In the genomic region with DNA sequence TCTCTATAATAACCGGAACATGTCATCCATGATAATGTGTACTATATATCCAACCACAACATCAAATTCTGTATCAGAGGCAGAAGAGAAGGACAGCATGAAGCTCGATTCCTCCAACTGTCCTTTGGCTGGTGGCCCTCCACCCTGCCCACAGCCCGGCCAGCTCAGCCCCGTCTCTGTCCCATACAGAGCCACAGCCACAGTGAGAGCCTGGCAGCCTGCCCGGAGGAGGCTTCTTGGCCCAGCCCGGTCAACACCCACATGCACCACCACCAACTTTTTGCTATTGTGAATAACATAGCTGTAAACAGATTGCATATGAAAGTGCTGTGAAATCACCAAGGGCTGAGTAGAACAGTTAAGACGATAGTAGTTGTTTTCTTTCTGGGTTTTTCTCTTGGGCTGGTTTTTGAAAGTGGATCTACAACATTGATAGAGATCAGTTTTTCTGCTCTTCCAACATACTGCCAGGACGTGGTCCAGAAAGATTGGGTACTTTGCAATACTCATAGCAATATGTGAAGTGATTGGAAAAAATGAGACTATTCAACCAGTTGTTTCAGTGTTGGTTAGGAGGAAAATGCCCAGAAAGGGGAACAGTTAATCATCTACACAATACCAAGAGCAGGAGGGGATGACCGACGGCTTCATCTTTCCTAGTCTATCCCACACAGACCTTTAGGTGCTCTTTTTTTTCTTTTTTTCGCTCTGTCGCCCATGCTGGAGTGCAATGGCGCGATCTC, we compare ENCODE assay signal across 1 cellular context.
TF ChIP-seq lines count a peak whose summit lies in the region.

No MANE protein-coding gene starts in this region.

TF ChIP-seq in GM12878, 131 proteins besides CTCF, POLR2A, EP300 and RAD21 (continues in another document):
- TF ChIP-seq FOXM1 (IDR thresholded peaks at IDR 0.05; ENCODE audit: low read depth, low read length) (no peak), CUX1 (IDR thresholded peaks at IDR 0.05; ENCODE audit: insufficient replicate concordance, low read depth, low read length) (no peak), PML (IDR thresholded peaks at IDR 0.05; ENCODE audit: low read length) (no peak), ATF2 (IDR thresholded peaks at IDR 0.05; ENCODE audit: low read length) (peak; percentile 39; the same call in 1 of the 2 replicates), ASH2L (IDR thresholded peaks at IDR 0.05; ENCODE audit: borderline replicate concordance, low read depth) (no peak), CREB1 (IDR thresholded peaks at IDR 0.05; ENCODE audit: low read depth) (0 out of 2 replicates have a peak, but pooled peaks have one; percentile 12), TARDBP (IDR thresholded peaks at IDR 0.05; ENCODE audit: borderline replicate concordance) (no peak), STAT3 (IDR thresholded peaks at IDR 0.05; ENCODE audit: low read depth, low read length) (no peak), HSF1 (IDR thresholded peaks at IDR 0.05; ENCODE audit: low read depth, low read length) (no peak), ZNF622 (IDR thresholded peaks at IDR 0.05) (no peak), NFYA (IDR thresholded peaks at IDR 0.05; ENCODE audit: borderline replicate concordance, low read depth, low read length) (no peak), MYC (IDR thresholded peaks at IDR 0.05; ENCODE audit: insufficient read depth, insufficient read length, insufficient replicate concordance, low read length, severe bottlenecking) (no peak), HDGF (IDR thresholded peaks at IDR 0.05) (no peak), DPF2 (IDR thresholded peaks at IDR 0.05) (peak; percentile 68), CEBPB (IDR thresholded peaks at IDR 0.05; ENCODE audit: borderline replicate concordance in 1 of 2, low read depth in 2 of 2, low read length in 2 of 2) (no peak), SUPT20H (IDR thresholded peaks at IDR 0.05; ENCODE audit: borderline replicate concordance, control insufficient read depth, low read depth, low read length) (no peak), CHD1 (IDR thresholded peaks at IDR 0.05; ENCODE audit: low read depth, low read length) (no peak), ZSCAN29 (IDR thresholded peaks at IDR 0.05) (no peak), MEF2A (IDR thresholded peaks at IDR 0.05; ENCODE audit: insufficient read depth, low read depth, low read length) (no peak), ZNF207 (IDR thresholded peaks at IDR 0.05; ENCODE audit: borderline replicate concordance) (no peak), STAT1 (conservative IDR thresholded peaks at IDR 0.05) (no peak), NFIC (IDR thresholded peaks at IDR 0.05; ENCODE audit: low read depth, low read length) (peak; percentile 42; the same call in 1 of the 2 replicates), BRCA1 (IDR thresholded peaks at IDR 0.05; ENCODE audit: low read depth, low read length) (no peak), BACH1 (IDR thresholded peaks at IDR 0.05; ENCODE audit: borderline replicate concordance) (peak; percentile 18; the same call in 1 of the 2 replicates), EGR1 (IDR thresholded peaks at IDR 0.05; ENCODE audit: borderline replicate concordance in 1 of 2, low read depth in 2 of 2, low read length in 2 of 2) (no peak), SREBF1 (IDR thresholded peaks at IDR 0.05; ENCODE audit: low read length) (no peak), HCFC1 (IDR thresholded peaks at IDR 0.05; ENCODE audit: low read length) (no peak), ZBTB40 (IDR thresholded peaks at IDR 0.05; ENCODE audit: borderline replicate concordance) (no peak), SREBF2 (IDR thresholded peaks at IDR 0.05; ENCODE audit: low read length) (no peak), IRF5 (IDR thresholded peaks at IDR 0.05; ENCODE audit: borderline replicate concordance) (no peak), MYB (IDR thresholded peaks at IDR 0.05; ENCODE audit: borderline replicate concordance, low read depth, low read length) (no peak), POLR2AphosphoS5 (IDR thresholded peaks at IDR 0.05; ENCODE audit: low read length) (0 out of 2 replicates have a peak, but pooled peaks have one; percentile 15), BHLHE40 (IDR thresholded peaks at IDR 0.05; ENCODE audit: borderline replicate concordance in 1 of 2, low read depth in 2 of 2, low read length in 1 of 2) (no peak), USF1 (IDR thresholded peaks at IDR 0.05; ENCODE audit: borderline replicate concordance, extremely low read length, insufficient read depth, low read depth, low read length) (no peak), HDAC6 (IDR thresholded peaks at IDR 0.05; ENCODE audit: unreplicated experiment) (no peak), SMAD1 (IDR thresholded peaks at IDR 0.05; ENCODE audit: low read depth, partially characterized antibody) (no peak), GABPA (IDR thresholded peaks at IDR 0.05; ENCODE audit: low read depth) (no peak)
- TF ChIP-seq, protein P1, sequence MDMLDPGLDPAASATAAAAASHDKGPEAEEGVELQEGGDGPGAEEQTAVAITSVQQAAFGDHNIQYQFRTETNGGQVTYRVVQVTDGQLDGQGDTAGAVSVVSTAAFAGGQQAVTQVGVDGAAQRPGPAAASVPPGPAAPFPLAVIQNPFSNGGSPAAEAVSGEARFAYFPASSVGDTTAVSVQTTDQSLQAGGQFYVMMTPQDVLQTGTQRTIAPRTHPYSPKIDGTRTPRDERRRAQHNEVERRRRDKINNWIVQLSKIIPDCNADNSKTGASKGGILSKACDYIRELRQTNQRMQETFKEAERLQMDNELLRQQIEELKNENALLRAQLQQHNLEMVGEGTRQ (IDR thresholded peaks at IDR 0.05; ENCODE audit: borderline replicate concordance, low read depth, low read length): no peak
- TF ChIP-seq, protein P2, sequence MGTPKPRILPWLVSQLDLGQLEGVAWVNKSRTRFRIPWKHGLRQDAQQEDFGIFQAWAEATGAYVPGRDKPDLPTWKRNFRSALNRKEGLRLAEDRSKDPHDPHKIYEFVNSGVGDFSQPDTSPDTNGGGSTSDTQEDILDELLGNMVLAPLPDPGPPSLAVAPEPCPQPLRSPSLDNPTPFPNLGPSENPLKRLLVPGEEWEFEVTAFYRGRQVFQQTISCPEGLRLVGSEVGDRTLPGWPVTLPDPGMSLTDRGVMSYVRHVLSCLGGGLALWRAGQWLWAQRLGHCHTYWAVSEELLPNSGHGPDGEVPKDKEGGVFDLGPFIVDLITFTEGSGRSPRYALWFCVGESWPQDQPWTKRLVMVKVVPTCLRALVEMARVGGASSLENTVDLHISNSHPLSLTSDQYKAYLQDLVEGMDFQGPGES (IDR thresholded peaks at IDR 0.05): no peak
- TF ChIP-seq, protein P3, sequence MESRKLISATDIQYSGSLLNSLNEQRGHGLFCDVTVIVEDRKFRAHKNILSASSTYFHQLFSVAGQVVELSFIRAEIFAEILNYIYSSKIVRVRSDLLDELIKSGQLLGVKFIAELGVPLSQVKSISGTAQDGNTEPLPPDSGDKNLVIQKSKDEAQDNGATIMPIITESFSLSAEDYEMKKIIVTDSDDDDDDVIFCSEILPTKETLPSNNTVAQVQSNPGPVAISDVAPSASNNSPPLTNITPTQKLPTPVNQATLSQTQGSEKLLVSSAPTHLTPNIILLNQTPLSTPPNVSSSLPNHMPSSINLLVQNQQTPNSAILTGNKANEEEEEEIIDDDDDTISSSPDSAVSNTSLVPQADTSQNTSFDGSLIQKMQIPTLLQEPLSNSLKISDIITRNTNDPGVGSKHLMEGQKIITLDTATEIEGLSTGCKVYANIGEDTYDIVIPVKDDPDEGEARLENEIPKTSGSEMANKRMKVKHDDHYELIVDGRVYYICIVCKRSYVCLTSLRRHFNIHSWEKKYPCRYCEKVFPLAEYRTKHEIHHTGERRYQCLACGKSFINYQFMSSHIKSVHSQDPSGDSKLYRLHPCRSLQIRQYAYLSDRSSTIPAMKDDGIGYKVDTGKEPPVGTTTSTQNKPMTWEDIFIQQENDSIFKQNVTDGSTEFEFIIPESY (IDR thresholded peaks at IDR 0.05): no peak
